ENCODE assay signal across 28 cellular contexts in the genomic region with DNA sequence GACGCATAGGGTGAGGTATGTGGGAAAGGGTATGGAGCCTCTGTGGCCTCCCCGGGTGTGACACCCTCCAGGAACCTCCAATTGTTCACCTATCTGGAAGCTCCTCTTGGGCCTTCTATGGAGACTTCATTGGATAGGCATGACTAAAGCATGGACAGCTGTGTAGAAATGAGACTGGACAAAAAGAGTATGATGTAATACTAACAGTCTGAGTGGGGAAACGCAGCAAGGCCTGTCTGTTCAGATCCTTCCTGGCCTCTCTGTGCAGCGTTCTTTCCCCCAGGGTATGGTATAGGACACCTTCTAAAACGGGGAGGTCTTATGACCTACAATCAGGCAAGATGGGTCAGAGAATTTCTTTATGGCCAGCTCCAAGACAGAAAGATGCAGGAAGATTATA.
"Had no signal": no experiment of that assay in that cellular context is flagged by ENCODE, and none has a peak within 500 bp of the region (broad histone marks: within the 10 kb centered on the region; RNA-seq: fewer than 3 reads in every experiment).

No MANE protein-coding gene starts in this region.

- H3K4me3 ChIP-seq: left lung, lower lobe of right lung, neural progenitor cell, ovary, right atrium auricular region, spleen, suprapubic skin, thoracic aorta, tibial artery, uterus had no signal

- H3K36me3 Mint-ChIP-seq: immature natural killer cell; naive thymus-derived CD8-positive, alpha-beta T cell; neural progenitor cell; stimulated activated effector memory CD8-positive, alpha-beta T cell treated with anti-CD3 and anti-CD28 coated beads, Interleukin-12 subunit alpha, Interleukin-12 subunit beta, amount 100 ng/mL, for 72 hours had no signal

- H3K9me3 Mint-ChIP-seq: immature natural killer cell; naive thymus-derived CD8-positive, alpha-beta T cell; neural progenitor cell; stimulated activated effector memory CD8-positive, alpha-beta T cell treated with anti-CD3 and anti-CD28 coated beads, Interleukin-12 subunit alpha, Interleukin-12 subunit beta, amount 100 ng/mL, for 72 hours; stimulated activated naive CD8-positive, alpha-beta T cell treated with anti-CD3 and anti-CD28 coated beads, Interleukin-15, Interleukin-2, amounts not matched to agents 100 ng/mL and 50 ng/mL, for 24 hours had no signal

- H3K4me1 Mint-ChIP-seq: immature natural killer cell; naive thymus-derived CD8-positive, alpha-beta T cell; nephron progenitor cell; neural progenitor cell; stimulated activated effector memory CD8-positive, alpha-beta T cell treated with anti-CD3 and anti-CD28 coated beads, Interleukin-12 subunit alpha, Interleukin-12 subunit beta, amount 100 ng/mL, for 72 hours had no signal

- H3K4me2 ChIP-seq: neural progenitor cell had no signal

- H3K9me3 ChIP-seq: left lung, lower lobe of right lung, neutrophil, ovary, right atrium auricular region, spleen, suprapubic skin, thoracic aorta, tibial artery, uterus had no signal

- H3K27ac ChIP-seq: left lung, lower lobe of right lung, neural progenitor cell, neutrophil, ovary, right atrium auricular region, spleen, suprapubic skin, thoracic aorta, tibial artery, uterus had no signal

- H3K4me3 Mint-ChIP-seq: immature natural killer cell; naive thymus-derived CD8-positive, alpha-beta T cell; nephron progenitor cell; neural progenitor cell; stimulated activated effector memory CD8-positive, alpha-beta T cell treated with anti-CD3 and anti-CD28 coated beads, Interleukin-12 subunit alpha, Interleukin-12 subunit beta, amount 100 ng/mL, for 72 hours; stimulated activated naive CD8-positive, alpha-beta T cell treated with anti-CD3 and anti-CD28 coated beads, Interleukin-15, Interleukin-2, amounts not matched to agents 100 ng/mL and 50 ng/mL, for 24 hours had no signal

- H2AFZ ChIP-seq: neural progenitor cell had no signal

- H3K27me3 ChIP-seq: left lung, neural progenitor cell, ovary, right atrium auricular region, spleen, suprapubic skin, tibial artery, uterus had no signal

- H3K9ac ChIP-seq: neural progenitor cell had no signal

- FAIRE-seq: islet of Langerhans, kidney, small intestine had no signal

- H3K36me3 ChIP-seq: left lung, lower lobe of right lung, neural progenitor cell, neutrophil, ovary, right atrium auricular region, spleen, suprapubic skin, thoracic aorta, tibial artery, uterus had no signal

- ATAC-seq: left colon; left lung; lower lobe of right lung; naive thymus-derived CD8-positive, alpha-beta T cell; sciatic nerve; stimulated activated effector memory CD8-positive, alpha-beta T cell treated with anti-CD3 and anti-CD28 coated beads, Interleukin-12 subunit alpha, Interleukin-12 subunit beta, amount 100 ng/mL, for 72 hours had no signal

- DNase-seq: hypothalamus; immature natural killer cell; kidney; left colon; left lung; lower lobe of right lung; mammary epithelial cell; mesenchymal stem cell; naive thymus-derived CD8-positive, alpha-beta T cell; nephron progenitor cell; occipital lobe; ovary; small intestine; spleen; stimulated activated CD4-positive, alpha-beta T cell treated with anti-CD3 and anti-CD28 coated beads, Interleukin-4, amount 100 ng/mL, for 24 hours; stimulated activated naive CD4-positive, alpha-beta T cell; tibial artery; trophoblast cell; uterus had no signal

- H3K4me1 ChIP-seq: left lung, lower lobe of right lung, neural progenitor cell, right atrium auricular region, spleen, suprapubic skin, tibial artery, uterus had no signal

- H3K27ac Mint-ChIP-seq: immature natural killer cell; naive thymus-derived CD8-positive, alpha-beta T cell; nephron progenitor cell; neural progenitor cell; stimulated activated effector memory CD8-positive, alpha-beta T cell treated with anti-CD3 and anti-CD28 coated beads, Interleukin-12 subunit alpha, Interleukin-12 subunit beta, amount 100 ng/mL, for 72 hours; stimulated activated naive CD8-positive, alpha-beta T cell treated with anti-CD3 and anti-CD28 coated beads, Interleukin-15, Interleukin-2, amounts not matched to agents 100 ng/mL and 50 ng/mL, for 24 hours had no signal
